In genomic region chr1:58816072-58816746, GRCh38 we compare ENCODE assay signal across 1 cellular context.
A peak's percentile ranks its signal among the peaks of the same experiment; 100 is the strongest.
TF ChIP-seq lines count a peak whose summit lies in the region.

No MANE protein-coding gene starts in this region.

TF ChIP-seq in K562, 482 proteins besides CTCF, POLR2A, EP300 and RAD21 (continued from another document and continues in another):
- TF ChIP-seq MAFG (tag; conservative IDR thresholded peaks at IDR 0.05) (no peak), ZNF274 (IDR thresholded peaks at IDR 0.05; ENCODE audit: borderline replicate concordance, low read depth, low read length) (no peak), CBX5 (IDR thresholded peaks at IDR 0.05; ENCODE audit: borderline replicate concordance, low read depth) (no peak), MXI1 (IDR thresholded peaks at IDR 0.05; ENCODE audit: low read depth, low read length) (no peak), HCFC1 (IDR thresholded peaks at IDR 0.05; ENCODE audit: low read depth, low read length) (peak; percentile 25; the same call in 1 of the 2 replicates), SNIP1 (IDR thresholded peaks at IDR 0.05; ENCODE audit: low read depth) (no peak), NFXL1 (CRISPR knock-in tag; IDR thresholded peaks at IDR 0.05) (peak; percentile 23; the same call in 1 of the 2 replicates), FOXK1 (CRISPR knock-in tag; IDR thresholded peaks at IDR 0.05; ENCODE audit: borderline replicate concordance) (no peak), ZNF121 (CRISPR knock-in tag; conservative IDR thresholded peaks at IDR 0.05) (no peak), NKRF (IDR thresholded peaks at IDR 0.05; ENCODE audit: borderline replicate concordance) (no peak), TCF15 (CRISPR knock-in tag; IDR thresholded peaks at IDR 0.05) (no peak), IRF9 (tag; IDR thresholded peaks at IDR 0.05) (no peak), ZNF239 (CRISPR knock-in tag; IDR thresholded peaks at IDR 0.05) (no peak), ZNF263 (CRISPR knock-in tag; IDR thresholded peaks at IDR 0.05; ENCODE audit: borderline replicate concordance) (peak; percentile 21; the same call in 1 of the 2 replicates), PHF21A (IDR thresholded peaks at IDR 0.05; ENCODE audit: borderline replicate concordance, low read depth) (peak; percentile 85), ZBTB9 (CRISPR knock-in tag; IDR thresholded peaks at IDR 0.05) (peak; percentile 68; the same call in 1 of the 2 replicates), TAF7 (tag; IDR thresholded peaks at IDR 0.05) (0 out of 2 replicates have a peak, but pooled peaks have one; percentile 40), NR4A1 (CRISPR knock-in tag; IDR thresholded peaks at IDR 0.05) (no peak), NR4A1 (tag; IDR thresholded peaks at IDR 0.05) (peak; percentile 45; the same call in 1 of the 2 replicates), POU5F1 (IDR thresholded peaks at IDR 0.05; ENCODE audit: borderline replicate concordance, low read depth, low read length, partially characterized antibody) (no peak), DLX4 (CRISPR knock-in tag; IDR thresholded peaks at IDR 0.05) (no peak), MYNN (IDR thresholded peaks at IDR 0.05) (peak; percentile 36; the same call in 1 of the 2 replicates), MYNN (CRISPR knock-in tag; IDR thresholded peaks at IDR 0.05) (no peak), ZSCAN32 (CRISPR knock-in tag; IDR thresholded peaks at IDR 0.05) (no peak), PHF8 (IDR thresholded peaks at IDR 0.05; ENCODE audit: borderline replicate concordance, low read length) (peak; percentile 78; the same call in 1 of the 2 replicates), ZNF592 (IDR thresholded peaks at IDR 0.05) (peak; percentile 80; the same call in 1 of the 2 replicates), STAT6 (CRISPR knock-in tag; IDR thresholded peaks at IDR 0.05) (no peak), RBM22 (IDR thresholded peaks at IDR 0.05; ENCODE audit: low read depth, low read length, poor library complexity, severe bottlenecking) (no peak), ZNF512 (tag; IDR thresholded peaks at IDR 0.05) (no peak), ARID3A (IDR thresholded peaks at IDR 0.05; ENCODE audit: borderline replicate concordance, low read depth, low read length) (no peak), TCF3 (CRISPR knock-in tag; IDR thresholded peaks at IDR 0.05) (peak; percentile 33; the same call in 1 of the 2 replicates), EZH2 (IDR thresholded peaks at IDR 0.05; ENCODE audit: borderline replicate concordance, low read depth, low read length) (no peak), CXXC5 (CRISPR knock-in tag; IDR thresholded peaks at IDR 0.05) (peak; percentile 94), E2F3 (CRISPR knock-in tag; IDR thresholded peaks at IDR 0.05) (peak; percentile 66; the same call in 1 of the 2 replicates), RFX1 (IDR thresholded peaks at IDR 0.05) (no peak), ILF3 (IDR thresholded peaks at IDR 0.05; ENCODE audit: borderline replicate concordance) (no peak), CBX1 (IDR thresholded peaks at IDR 0.05; ENCODE audit: low read depth) (peak; percentile 13; the same call in 1 of the 2 replicates), ZBTB1 (CRISPR knock-in tag; IDR thresholded peaks at IDR 0.05; ENCODE audit: borderline replicate concordance, low read depth) (peak; percentile 47; the same call in 1 of the 2 replicates), EP400 (IDR thresholded peaks at IDR 0.05) (peak; percentile 56; the same call in 1 of the 2 replicates), KDM1A (IDR thresholded peaks at IDR 0.05) (peak; percentile 89 to 90), SRF (CRISPR knock-in tag; IDR thresholded peaks at IDR 0.05) (peak in 1 of 2 experiments; percentile 75; a peak in 2 of 4 replicates), JUND (IDR thresholded peaks at IDR 0.05; ENCODE audit: borderline replicate concordance, low read depth, low read length) (peak; percentile 49; the same call in 1 of the 2 replicates), JUND (tag; IDR thresholded peaks at IDR 0.05; ENCODE audit: borderline replicate concordance, low read depth, low read length) (no peak; the same call in 2 of the 3 replicates), ASH1L (IDR thresholded peaks at IDR 0.05; ENCODE audit: borderline replicate concordance, low read depth, partially characterized antibody) (no peak), ZFPM2 (CRISPR knock-in tag; IDR thresholded peaks at IDR 0.05) (no peak), HLTF (IDR thresholded peaks at IDR 0.05) (no peak), ATF3 (IDR thresholded peaks at IDR 0.05) (no peak), ATF3 (CRISPR knock-in tag; conservative IDR thresholded peaks at IDR 0.05) (no peak), PHF20 (IDR thresholded peaks at IDR 0.05; ENCODE audit: partially characterized antibody) (peak; percentile 77)
